In genomic region chr6:6515691-6516607, GRCh38 we compare ENCODE assay signal across 12 cellular contexts.
DNase-seq lines count a peak whose midpoint lies in the region; ATAC-seq and TF ChIP-seq lines count a peak whose summit lies in the region.
"Had no signal": no experiment of that assay in that cellular context is flagged by ENCODE, and none has a peak within 500 bp of the region (broad histone marks: within the 10 kb centered on the region; RNA-seq: fewer than 3 reads in every experiment).

No MANE protein-coding gene starts in this region.

- H3K27me3 Mint-ChIP-seq in activated CD8-positive, alpha-beta T cell treated with anti-CD3 and anti-CD28 coated beads, Interleukin-2, amount 10 ng/mL, durations not matched to agents 7 days and 5 days (ENCODE audit: low read depth) = peaks cover 72% of the 10 kb centered on the region
- peaks cover 84% of the 10 kb centered on the region for H3K27me3 Mint-ChIP-seq in MCF 10A (ENCODE audit: insufficient read depth, unreplicated experiment)

- no peak overlapping the region for H3K4me3 ChIP-seq in GM06990 (replicated peaks; ENCODE audit: low read depth, low read length)
- H3K4me3 ChIP-seq in effector memory CD4-positive, alpha-beta T cell (ENCODE audit: insufficient read depth, low read depth, low read length, poor library complexity, severe bottlenecking) = no peak overlapping the region
- H3K4me3 ChIP-seq: pancreas, transverse colon had no signal

- no peaks in the 10 kb centered on the region for H3K36me3 Mint-ChIP-seq in activated CD8-positive, alpha-beta T cell treated with anti-CD3 and anti-CD28 coated beads, Interleukin-2, amount 10 ng/mL, durations not matched to agents 7 days and 5 days (ENCODE audit: low read depth)
- H3K36me3 Mint-ChIP-seq in MCF 10A (ENCODE audit: insufficient read depth, unreplicated experiment) = no peaks in the 10 kb centered on the region

- TF ChIP-seq CTCF in GM06990 (IDR thresholded peaks at IDR 0.05; ENCODE audit: insufficient read depth, low read length, poor library complexity, severe bottlenecking) (no peak), MCF 10A (IDR thresholded peaks at IDR 0.05; ENCODE audit: unreplicated experiment) (no peak)

- POLR2A ChIA-PET in activated CD8-positive, alpha-beta T cell treated with anti-CD3 and anti-CD28 coated beads, Interleukin-2, amount 10 ng/mL, durations not matched to agents 7 days and 5 days (lab: Charles Lee) = no interaction called here
- POLR2A ChIA-PET in MCF 10A (lab: Yijun Ruan, JAX) = no interaction called here

- no peak overlapping the region for H3K27ac ChIP-seq in effector memory CD4-positive, alpha-beta T cell (ENCODE audit: insufficient read depth, low read length, poor library complexity, severe bottlenecking)
- H3K27ac ChIP-seq: pancreas, transverse colon had no signal

- no peak overlapping the region for H3K27ac Mint-ChIP-seq in activated CD8-positive, alpha-beta T cell treated with anti-CD3 and anti-CD28 coated beads, Interleukin-2, amount 10 ng/mL, durations not matched to agents 7 days and 5 days
- no peak overlapping the region for H3K27ac Mint-ChIP-seq in MCF 10A (ENCODE audit: low read depth, unreplicated experiment)

- H3K9me3 ChIP-seq in effector memory CD4-positive, alpha-beta T cell (ENCODE audit: control insufficient read depth, low read length) = no peaks in the 10 kb centered on the region
- H3K9me3 ChIP-seq: pancreas, transverse colon had no signal

- peak; percentile 56 for ATAC-seq in HG02588 (IDR thresholded peaks at IDR 0.05; ENCODE audit: unreplicated experiment)
- ATAC-seq in activated CD8-positive, alpha-beta T cell treated with anti-CD3 and anti-CD28 coated beads, Interleukin-2, amount 10 ng/mL, durations not matched to agents 7 days and 5 days = peak; percentile 58

- peaks cover 15% of the 10 kb centered on the region for H3K4me1 Mint-ChIP-seq in activated CD8-positive, alpha-beta T cell treated with anti-CD3 and anti-CD28 coated beads, Interleukin-2, amount 10 ng/mL, durations not matched to agents 7 days and 5 days (ENCODE audit: low read depth)
- peaks cover 5% of the 10 kb centered on the region for H3K4me1 Mint-ChIP-seq in MCF 10A (ENCODE audit: insufficient read depth, unreplicated experiment)

- CTCF ChIA-PET in activated CD8-positive, alpha-beta T cell treated with anti-CD3 and anti-CD28 coated beads, Interleukin-2, amount 10 ng/mL, durations not matched to agents 7 days and 5 days (lab: Charles Lee) = interaction anchor here (1.3 to 1.5 kb wide), 2 partner anchors 10 to 31 kb away, joined by 3 to 4 read pairs; no protein-coding TSS in a partner anchor
- CTCF ChIA-PET in MCF 10A (lab: Yijun Ruan, JAX) = interaction anchor here (0.6 kb wide), 1 partner anchor 827 kb away, joined by 5 read pairs; no protein-coding TSS in a partner anchor

- intact Hi-C loops in MCF 10A (cut with micrococcal nuclease) = no loop called here

- no peaks in the 10 kb centered on the region for H3K9me3 Mint-ChIP-seq in activated CD8-positive, alpha-beta T cell treated with anti-CD3 and anti-CD28 coated beads, Interleukin-2, amount 10 ng/mL, durations not matched to agents 7 days and 5 days (ENCODE audit: insufficient read depth)
- peaks cover 5% of the 10 kb centered on the region for H3K9me3 Mint-ChIP-seq in MCF 10A (ENCODE audit: unreplicated experiment)

- no peaks in the 10 kb centered on the region for H3K4me1 ChIP-seq in effector memory CD4-positive, alpha-beta T cell (ENCODE audit: control insufficient read depth, insufficient read depth, low read length, poor library complexity, severe bottlenecking)
- H3K4me1 ChIP-seq: pancreas, transverse colon had no signal

- no peak overlapping the region for H3K4me3 Mint-ChIP-seq in activated CD8-positive, alpha-beta T cell treated with anti-CD3 and anti-CD28 coated beads, Interleukin-2, amount 10 ng/mL, durations not matched to agents 7 days and 5 days
- H3K4me3 Mint-ChIP-seq in MCF 10A (ENCODE audit: unreplicated experiment) = no peak overlapping the region

- DNase-seq in GM06990 (ENCODE audit: extremely low read depth, insufficient read length) (peak; percentile 56), MCF 10A (ENCODE audit: unreplicated experiment) (no peak), hepatic stellate cell (ENCODE audit: low spot score) (no peak), cerebellar cortex (ENCODE audit: low spot score) (no peak)
- DNase-seq in activated CD8-positive, alpha-beta T cell treated with anti-CD3 and anti-CD28 coated beads, Interleukin-2, amount 10 ng/mL, durations not matched to agents 7 days and 5 days = peak; percentile 49
- peak; percentile 24 for DNase-seq in stimulated activated CD4-positive, alpha-beta T cell treated with anti-CD3 and anti-CD28 coated beads, Interleukin-12 subunit alpha, Interleukin-12 subunit beta, amount 100 ng/mL, for 4 hours
- no peak for DNase-seq in effector memory CD4-positive, alpha-beta T cell
- DNase-seq: IMR-90, NCI-H748 treated with DMSO at 0.1 percent for 48 hours, pancreas, transverse colon had no signal

- H3K27me3 ChIP-seq in GM06990 (replicated peaks; ENCODE audit: control insufficient read depth, insufficient read depth, low read length) = no peaks in the 10 kb centered on the region
- H3K27me3 ChIP-seq in effector memory CD4-positive, alpha-beta T cell (replicated peaks; ENCODE audit: control insufficient read depth, insufficient read depth, low read length, poor library complexity, severe bottlenecking) = no peaks in the 10 kb centered on the region
- H3K27me3 ChIP-seq: pancreas had no signal

- H3K36me3 ChIP-seq in GM06990 (ENCODE audit: control insufficient read depth, insufficient read depth, low read length) = no peaks in the 10 kb centered on the region
- H3K36me3 ChIP-seq in effector memory CD4-positive, alpha-beta T cell (ENCODE audit: control insufficient read depth, insufficient read depth, low read length) = no peaks in the 10 kb centered on the region
- H3K36me3 ChIP-seq: pancreas, transverse colon had no signal

- no TSS peak for BruUV-seq in MCF 10A (replicated peaks; lab: Mats Ljungman, UMichigan)

Comparison
In these comparisons a context has a peak if more than half of its experiments do, and no peak if none do; other contexts are left out.
1. DNase-seq: peak in GM06990 (single experiment), activated CD8-positive, alpha-beta T cell treated with anti-CD3 and anti-CD28 coated beads, Interleukin-2, amount 10 ng/mL, durations not matched to agents 7 days and 5 days (single experiment) and stimulated activated CD4-positive, alpha-beta T cell treated with anti-CD3 and anti-CD28 coated beads, Interleukin-12 subunit alpha, Interleukin-12 subunit beta, amount 100 ng/mL, for 4 hours (single experiment); none in MCF 10A (single experiment), hepatic stellate cell (single experiment), cerebellar cortex (single experiment) and effector memory CD4-positive, alpha-beta T cell (0 of 3).